In genomic region chr4:121726642-121727268, GRCh38 we compare ENCODE assay signal across 7 cellular contexts. TPM values are rescaled to one million over a fixed set of nuclear protein-coding genes. Genes with fewer than 3 reads are reported as not detected.
DNase-seq lines count a peak whose midpoint lies in the region; ATAC-seq lines count a peak whose summit lies in the region.

No MANE protein-coding gene starts in this region.

- DNase-seq in DMS153 treated with DMSO at 0.1 percent for 48 hours (lab: John Stamatoyannopoulos, UW; ENCODE audit: unreplicated experiment) = peak; percentile 21
- DNase-seq in NCI-H460 (ENCODE audit: extremely low read depth, low read depth) = peak; percentile 46
- peak; percentile 5 for DNase-seq in amniotic stem cell (lab: John Stamatoyannopoulos, UW)
- peak; percentile 57 for DNase-seq in iPS-NIHi11 (ENCODE audit: low spot score)
- no peak for DNase-seq in stimulated activated naive CD8-positive, alpha-beta T cell treated with anti-CD3 and anti-CD28 coated beads, Interleukin-15, Interleukin-2, amounts not matched to agents 100 U/mL and 50 U/mL, for 24 hours

- ATAC-seq in GM18868 (IDR thresholded peaks at IDR 0.05; ENCODE audit: unreplicated experiment) (peak; percentile 97), HG03025 (IDR thresholded peaks at IDR 0.05; ENCODE audit: low FRiP score, unreplicated experiment) (peak; percentile 98)
- ATAC-seq in stimulated activated naive CD8-positive, alpha-beta T cell treated with anti-CD3 and anti-CD28 coated beads, Interleukin-15, Interleukin-2, amounts not matched to agents 100 U/mL and 50 U/mL, for 24 hours = peak; percentile 84

RNA-seq across cellular contexts. Expression of gene ANXA5, which starts 30.0 kb away (rescaled TPM):
- total RNA-seq in NCI-H460 (2014; rRNA removed; shearing (Covaris generic)) = 332 and 349 TPM in 2 replicates
- 165 and 175 TPM in 2 replicates for polyA plus RNA-seq in NCI-H460 (2014; cell fraction: nucleus; rRNA removed)

RNA-seq across cellular contexts. Expression of gene SMIM43, which starts 38.2 kb away (rescaled TPM):
- total RNA-seq in NCI-H460 (2014; rRNA removed; shearing (Covaris generic)) = 0.40 and 1.1 TPM in 2 replicates
- polyA plus RNA-seq in NCI-H460 (2014; cell fraction: nucleus; rRNA removed) = 1.8 and 4.0 TPM in 2 replicates
